In genomic region chr12:100046202-100046601, GRCh38 we compare ENCODE assay signal across 2 cellular contexts.
A peak's percentile ranks its signal among the peaks of the same experiment; 100 is the strongest.
DNase-seq lines count a peak whose midpoint lies in the region; ATAC-seq, FAIRE-seq and TF ChIP-seq lines count a peak whose summit lies in the region.
"Not testable (repeated sequence)": the region's sequence is repeated elsewhere in the genome, so short reads cannot be mapped to it uniquely, and the experiment has no call there.

No MANE protein-coding gene starts in this region.

- H3K4me3 ChIP-seq in HEK293 (ENCODE audit: low read depth, low read length); K562: not testable (repeated sequence)

- not testable (repeated sequence) for TF ChIP-seq POLR2A in K562 (conservative IDR thresholded peaks at IDR 0.05)

- not testable (repeated sequence) for H4K20me1 ChIP-seq in K562 (replicated peaks; ENCODE audit: control insufficient read depth, insufficient read depth, low read length)

- not testable (repeated sequence) for H3K27ac ChIP-seq in HEK293 (ENCODE audit: extremely low read depth, low read depth, low read length); K562 (ENCODE audit: extremely low read depth, low read depth, low read length)

- not testable (repeated sequence) for TF ChIP-seq EP300 in K562 (IDR thresholded peaks at IDR 0.05; ENCODE audit: low read length)

- not testable (repeated sequence) for H3K79me2 ChIP-seq in K562 (ENCODE audit: control insufficient read depth, insufficient read depth, low read length)

- not testable (repeated sequence) for H3K4me1 ChIP-seq in HEK293 (ENCODE audit: control insufficient read depth, insufficient read depth, low read length)
- peaks cover 0 to 14% of the 10 kb centered on the region in 2 experiments; a peak in 2 of 5 replicates for H3K4me1 ChIP-seq in K562 (replicated peaks in 1 of 2; ENCODE audit: control insufficient read depth in 2 of 2, insufficient read depth in 2 of 2, low read length in 2 of 2)

- intact Hi-C loops in K562 (cut with micrococcal nuclease), result not testable (repeated sequence)

- ATAC-seq in K562, result not testable (repeated sequence)

- H3K4me2 ChIP-seq in K562 (ENCODE audit: insufficient read depth, low read length), result not testable (repeated sequence)

- CTCF ChIA-PET in HEK293 (lab: Yijun Ruan, JAX); K562 (lab: Yijun Ruan, JAX; ENCODE audit: low intra/inter-chr PET ratio): not testable (repeated sequence)

- not testable (repeated sequence) for FAIRE-seq in K562 (lab: Jason Lieb, UNC)

- not testable (repeated sequence) for H3K9ac ChIP-seq in K562 (ENCODE audit: insufficient read depth in 1 of 2, low read depth in 2 of 2, low read length in 2 of 2)

- H3K36me3 ChIP-seq in HEK293 (ENCODE audit: control insufficient read depth in 2 of 2, insufficient read depth in 1 of 2, low read length in 2 of 2) (peaks cover 14% of the 10 kb centered on the region in 2 experiments; a peak in 2 of 3 replicates), K562 (ENCODE audit: control insufficient read depth, insufficient read depth, low read length) (peaks cover 27% of the 10 kb centered on the region; the same call in 2 of the 3 replicates)

- POLR2A ChIA-PET in HEK293 (lab: Yijun Ruan, JAX); K562 (lab: Yijun Ruan, JAX): not testable (repeated sequence)

- H3K9me1 ChIP-seq in K562 (ENCODE audit: control insufficient read depth, insufficient read depth, low read length), result not testable (repeated sequence)

- TF ChIP-seq CTCF in HEK293 (tag by site-specific recombination; IDR thresholded peaks at IDR 0.05); K562 (IDR thresholded peaks at IDR 0.05 in 2 of 3, conservative IDR thresholded peaks at IDR 0.05 in 1 of 3; ENCODE audit: insufficient read depth in 2 of 3, low read depth in 1 of 3, low read length in 3 of 3): not testable (repeated sequence)

- 72% methylated on average over 3 of the region's 3 CpGs for WGBS in K562 (ENCODE audit: insufficient coverage, low coverage, missing lambda C conversion rate)

- H3K9me3 ChIP-seq in HEK293 (ENCODE audit: control insufficient read depth, insufficient read depth, low read depth, low read length); K562 (replicated peaks; ENCODE audit: control insufficient read depth, insufficient read depth, low read depth, low read length): not testable (repeated sequence)

- not testable (repeated sequence) for H2AFZ ChIP-seq in K562 (ENCODE audit: low read depth, low read length)

- DNase-seq in K562 (ENCODE audit: extremely low read depth in 1 of 4, low spot score in 3 of 4), result not testable (repeated sequence)

- in situ Hi-C loops in K562 (cut with MboI), result not testable (repeated sequence)

- not testable (repeated sequence) for BruUV-seq in K562 (replicated peaks; lab: Mats Ljungman, UMichigan)

- H3K27me3 ChIP-seq in K562 (ENCODE audit: control insufficient read depth in 2 of 2, insufficient read depth in 2 of 2, low read length in 2 of 2), result not testable (repeated sequence)

- not testable (repeated sequence) for TF ChIP-seq RAD21 in K562 (CRISPR knock-in tag; conservative IDR thresholded peaks at IDR 0.05 in 1 of 2, IDR thresholded peaks at IDR 0.05 in 1 of 2)

TF ChIP-seq in HEK293, 187 proteins besides CTCF, POLR2A, EP300 and RAD21:
- peak; percentile 84 for TF ChIP-seq ZNF146 (tag by site-specific recombination; IDR thresholded peaks at IDR 0.05)

TF ChIP-seq in K562, 482 proteins besides CTCF, POLR2A, EP300 and RAD21:
- TF ChIP-seq BCOR (IDR thresholded peaks at IDR 0.05) (peak; percentile 39; the same call in 1 of the 2 replicates), RBM25 (IDR thresholded peaks at IDR 0.05; ENCODE audit: low read depth, low read length, severe bottlenecking) (peak; percentile 21), ZNF146 (CRISPR knock-in tag; IDR thresholded peaks at IDR 0.05; ENCODE audit: unreplicated experiment) (peak; percentile 92)
